ENCODE assay signal across 21 cellular contexts in the genomic region with DNA sequence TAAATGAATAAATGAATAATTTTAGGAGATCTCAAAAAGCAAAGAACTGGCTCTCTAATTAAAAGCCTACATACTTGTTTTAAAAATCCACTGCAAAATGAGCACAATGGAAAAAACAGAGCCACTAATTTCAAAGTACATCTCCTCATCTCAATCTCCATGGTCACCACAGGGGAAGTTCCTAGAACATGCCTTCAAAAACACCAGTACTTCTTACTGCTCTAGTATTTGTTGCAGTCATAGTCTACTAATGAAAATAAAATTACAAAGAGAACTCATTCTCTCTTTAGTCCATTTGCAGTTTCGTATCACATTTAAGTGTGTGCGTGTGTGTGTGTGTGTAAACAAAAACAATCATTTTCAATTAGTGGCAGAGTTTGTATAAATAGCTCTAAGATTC. TPM values are rescaled to one million over a fixed set of nuclear protein-coding genes. Genes with fewer than 3 reads are reported as not detected.
DNase-seq lines count a peak whose midpoint lies in the region; ATAC-seq and TF ChIP-seq lines count a peak whose summit lies in the region.
"Had no signal": no experiment of that assay in that cellular context is flagged by ENCODE, and none has a peak within 500 bp of the region (broad histone marks: within the 10 kb centered on the region; RNA-seq: fewer than 3 reads in every experiment).

No MANE protein-coding gene starts in this region.

- no peak overlapping the region for H4K91ac ChIP-seq in neuronal stem cell (ENCODE audit: low read depth, low read length, poor library complexity)

- H3K27me3 Mint-ChIP-seq in natural killer cell (ENCODE audit: low read depth in 2 of 2) = no peaks in the 10 kb centered on the region
- no peaks in the 10 kb centered on the region for H3K27me3 Mint-ChIP-seq in natural killer cell treated with Interleukin-12 subunit alpha and Interleukin-12 subunit beta and Interleukin-15 and Interleukin-18, amount 100 ng/mL, for 72 hours
- H3K27me3 Mint-ChIP-seq in endothelial cell (ENCODE audit: unreplicated experiment) = no peaks in the 10 kb centered on the region
- H3K27me3 Mint-ChIP-seq: activated CD4-positive, alpha-beta T cell treated with anti-CD3 and anti-CD28 coated beads, Interleukin-2, amount 10 ng/mL, durations not matched to agents 7 days and 5 days; activated naive CD4-positive, alpha-beta T cell treated with anti-CD3 and anti-CD28 coated beads, Interleukin-2, amount 10 ng/mL, durations not matched to agents 7 days and 5 days; CD4-positive, CD25-positive, alpha-beta regulatory T cell; dendritic cell treated with granulocyte-macrophage colony-stimulating factor and Interleukin-4, amounts not matched to agents 40 ng/mL and 50 ng/mL, for 4 days had no signal

- no peak overlapping the region for H3K23ac ChIP-seq in neuronal stem cell (ENCODE audit: low read depth, low read length, poor library complexity)

- no peaks in the 10 kb centered on the region for H3K9me3 ChIP-seq in thoracic aorta
- H3K9me3 ChIP-seq in neuronal stem cell (replicated peaks in 1 of 2; ENCODE audit: control insufficient read depth in 2 of 2, insufficient read depth in 1 of 2, low read depth in 1 of 2, low read length in 2 of 2) = no peaks in the 10 kb centered on the region
- H3K9me3 ChIP-seq: body of pancreas, psoas muscle had no signal

- in situ Hi-C loops in brain microvascular endothelial cell (cut with HindIII; ENCODE audit: low pct_ligation_motif_present, low sequenced_read_pairs) = no loop called here

- H3K36me3 Mint-ChIP-seq in natural killer cell = no peaks in the 10 kb centered on the region
- no peaks in the 10 kb centered on the region for H3K36me3 Mint-ChIP-seq in natural killer cell treated with Interleukin-12 subunit alpha and Interleukin-12 subunit beta and Interleukin-15 and Interleukin-18, amount 100 ng/mL, for 72 hours
- H3K36me3 Mint-ChIP-seq in endothelial cell (ENCODE audit: low read depth, unreplicated experiment) = no peaks in the 10 kb centered on the region

- intact Hi-C loops in natural killer cell (cut with micrococcal nuclease) = no loop called here

- peak overlapping the region; percentile 21 to 80 for H3K27ac Mint-ChIP-seq in natural killer cell
- peak overlapping the region in 1 of 2 donors; percentile 31 for H3K27ac Mint-ChIP-seq in natural killer cell treated with Interleukin-12 subunit alpha and Interleukin-12 subunit beta and Interleukin-15 and Interleukin-18, amount 100 ng/mL, for 72 hours
- H3K27ac Mint-ChIP-seq in endothelial cell (ENCODE audit: unreplicated experiment) = peak overlapping the region; percentile 96
- H3K27ac Mint-ChIP-seq: activated CD4-positive, alpha-beta T cell treated with anti-CD3 and anti-CD28 coated beads, Interleukin-2, amount 10 ng/mL, durations not matched to agents 7 days and 5 days; activated naive CD4-positive, alpha-beta T cell treated with anti-CD3 and anti-CD28 coated beads, Interleukin-2, amount 10 ng/mL, durations not matched to agents 7 days and 5 days had no signal

- H3K4me1 ChIP-seq in thoracic aorta (ENCODE audit: control insufficient read depth in 1 of 2, low read depth in 2 of 2) = peaks cover 33 to 34% of the 10 kb centered on the region in 2 donors
- peaks cover 0 to 3% of the 10 kb centered on the region in 2 donors for H3K4me1 ChIP-seq in neuronal stem cell (ENCODE audit: control insufficient read depth in 2 of 2, insufficient read depth in 1 of 2, low read depth in 1 of 2, low read length in 2 of 2)

- peak overlapping the region; percentile 8 to 56 for H3K27ac ChIP-seq in thoracic aorta
- H3K27ac ChIP-seq in brain microvascular endothelial cell = no peak overlapping the region
- H3K27ac ChIP-seq in neuronal stem cell (replicated peaks; ENCODE audit: low read length) = no peak overlapping the region
- H3K27ac ChIP-seq: body of pancreas, psoas muscle had no signal

- no peak overlapping the region for H3K9ac ChIP-seq in neuronal stem cell (ENCODE audit: low read depth, low read length, poor library complexity)

- H3K4me3 Mint-ChIP-seq in natural killer cell (no peak overlapping the region), endothelial cell (ENCODE audit: unreplicated experiment) (peak overlapping the region; percentile 19)
- no peak overlapping the region for H3K4me3 Mint-ChIP-seq in natural killer cell treated with Interleukin-12 subunit alpha and Interleukin-12 subunit beta and Interleukin-15 and Interleukin-18, amount 100 ng/mL, for 72 hours
- H3K4me3 Mint-ChIP-seq: activated CD4-positive, alpha-beta T cell treated with anti-CD3 and anti-CD28 coated beads, Interleukin-2, amount 10 ng/mL, durations not matched to agents 7 days and 5 days; activated naive CD4-positive, alpha-beta T cell treated with anti-CD3 and anti-CD28 coated beads, Interleukin-2, amount 10 ng/mL, durations not matched to agents 7 days and 5 days; CD4-positive, CD25-positive, alpha-beta regulatory T cell; dendritic cell treated with granulocyte-macrophage colony-stimulating factor and Interleukin-4, amounts not matched to agents 40 ng/mL and 50 ng/mL, for 4 days had no signal

- no peak overlapping the region for H3K14ac ChIP-seq in neuronal stem cell (ENCODE audit: low read length)

- H2AFZ ChIP-seq in neuronal stem cell (ENCODE audit: low read length) = no peak overlapping the region

- H3K4me1 Mint-ChIP-seq in natural killer cell (peaks cover 22 to 33% of the 10 kb centered on the region in 2 donors), endothelial cell (ENCODE audit: unreplicated experiment) (peaks cover 49% of the 10 kb centered on the region)
- peaks cover 7 to 9% of the 10 kb centered on the region in 2 donors for H3K4me1 Mint-ChIP-seq in natural killer cell treated with Interleukin-12 subunit alpha and Interleukin-12 subunit beta and Interleukin-15 and Interleukin-18, amount 100 ng/mL, for 72 hours (ENCODE audit: low read depth in 2 of 2)
- H3K4me1 Mint-ChIP-seq: activated CD4-positive, alpha-beta T cell treated with anti-CD3 and anti-CD28 coated beads, Interleukin-2, amount 10 ng/mL, durations not matched to agents 7 days and 5 days had no signal

- no peak overlapping the region for H2BK12ac ChIP-seq in neuronal stem cell (ENCODE audit: low read length)

- no peaks in the 10 kb centered on the region for H3K9me3 Mint-ChIP-seq in natural killer cell
- no peaks in the 10 kb centered on the region for H3K9me3 Mint-ChIP-seq in natural killer cell treated with Interleukin-12 subunit alpha and Interleukin-12 subunit beta and Interleukin-15 and Interleukin-18, amount 100 ng/mL, for 72 hours
- H3K9me3 Mint-ChIP-seq in endothelial cell (ENCODE audit: unreplicated experiment) = no peaks in the 10 kb centered on the region
- H3K9me3 Mint-ChIP-seq: activated CD4-positive, alpha-beta T cell treated with anti-CD3 and anti-CD28 coated beads, Interleukin-2, amount 10 ng/mL, durations not matched to agents 7 days and 5 days; activated naive CD4-positive, alpha-beta T cell treated with anti-CD3 and anti-CD28 coated beads, Interleukin-2, amount 10 ng/mL, durations not matched to agents 7 days and 5 days; CD4-positive, CD25-positive, alpha-beta regulatory T cell; dendritic cell treated with granulocyte-macrophage colony-stimulating factor and Interleukin-4, amounts not matched to agents 40 ng/mL and 50 ng/mL, for 4 days had no signal

- DNase-seq in natural killer cell (no peak), NB4 (ENCODE audit: low read depth) (peak; percentile 11), endothelial cell (ENCODE audit: low spot score) (no peak), thoracic aorta (ENCODE audit: low spot score) (no peak), brain microvascular endothelial cell (no peak), neuronal stem cell (ENCODE audit: low spot score) (no peak), NCI-H524 treated with DMSO at 0.1 percent for 48 hours (lab: John Stamatoyannopoulos, UW) (no peak)
- no peak for DNase-seq in natural killer cell treated with Interleukin-12 subunit alpha and Interleukin-12 subunit beta and Interleukin-15 and Interleukin-18, amount 100 ng/mL, for 72 hours (ENCODE audit: low spot score)
- DNase-seq: activated CD4-positive, alpha-beta T cell treated with anti-CD3 and anti-CD28 coated beads, Interleukin-2, amount 10 ng/mL, durations not matched to agents 7 days and 5 days; activated naive CD4-positive, alpha-beta T cell treated with anti-CD3 and anti-CD28 coated beads, Interleukin-2, amount 10 ng/mL, durations not matched to agents 7 days and 5 days; body of pancreas; hypothalamus; mesendoderm; NCI-H2029; NCI-H446; NK-92 treated with Interleukin-12 subunit alpha and Interleukin-12 subunit beta, amount 100 ng/mL, for 24 hours; psoas muscle; stimulated activated CD4-positive, alpha-beta T cell treated with anti-CD3 and anti-CD28 coated beads, Interleukin-4, amount 100 ng/mL, for 24 hours had no signal

- H3K36me3 ChIP-seq in thoracic aorta = no peaks in the 10 kb centered on the region
- H3K36me3 ChIP-seq in brain microvascular endothelial cell (replicated peaks) = no peaks in the 10 kb centered on the region
- peaks cover 0 to 68% of the 10 kb centered on the region in 2 donors for H3K36me3 ChIP-seq in neuronal stem cell (replicated peaks in 1 of 2; ENCODE audit: control insufficient read depth in 2 of 2, insufficient read depth in 2 of 2, low read length in 2 of 2)

- ATAC-seq in natural killer cell (no peak), thoracic aorta (ENCODE audit: insufficient number of reproducible peaks, low FRiP score, low read depth) (no peak)
- no peak for ATAC-seq in natural killer cell treated with Interleukin-12 subunit alpha and Interleukin-12 subunit beta and Interleukin-15 and Interleukin-18, amount 100 ng/mL, for 72 hours
- ATAC-seq: body of pancreas, psoas muscle had no signal

- H3K4ac ChIP-seq in neuronal stem cell (ENCODE audit: low read length) = no peak overlapping the region

- H3K4me3 ChIP-seq in NB4 (ENCODE audit: low read depth, low read length) (no peak overlapping the region), thoracic aorta (no peak overlapping the region), brain microvascular endothelial cell (ENCODE audit: low read depth, low read length) (no peak overlapping the region), neuronal stem cell (ENCODE audit: low read length in 2 of 2) (no peak overlapping the region)
- H3K4me3 ChIP-seq: body of pancreas, psoas muscle, smooth muscle cell had no signal

- WGBS in neuronal stem cell (ENCODE audit: extremely low coverage in 2 of 2, insufficient read length in 2 of 2, insufficient replicate concordance in 1 of 2), 2 donors = no CpG with 5 or more reads among the region's 2 CpGs

- H2BK15ac ChIP-seq in neuronal stem cell (ENCODE audit: low read length) = no peak overlapping the region

- H2BK5ac ChIP-seq in neuronal stem cell (ENCODE audit: low read length) = no peak overlapping the region

- no peak overlapping the region for H2AK5ac ChIP-seq in neuronal stem cell (ENCODE audit: low read depth, low read length)

- H4K8ac ChIP-seq in neuronal stem cell (ENCODE audit: low read depth, low read length) = no peak overlapping the region

- H3K27me3 ChIP-seq in thoracic aorta (replicated peaks; ENCODE audit: insufficient read depth) (no peaks in the 10 kb centered on the region), brain microvascular endothelial cell (replicated peaks) (no peaks in the 10 kb centered on the region), neuronal stem cell (ENCODE audit: control insufficient read depth in 3 of 3, insufficient read depth in 3 of 3, low read depth in 1 of 3, low read length in 3 of 3) (no peaks in the 10 kb centered on the region)
- H3K27me3 ChIP-seq: body of pancreas had no signal

- H3K4me2 ChIP-seq in neuronal stem cell (ENCODE audit: insufficient read depth, low read length, poor library complexity, severe bottlenecking) = no peak overlapping the region
- H3K4me2 ChIP-seq: smooth muscle cell had no signal

- H2BK120ac ChIP-seq in neuronal stem cell (ENCODE audit: low read depth, low read length) = no peak overlapping the region

- TF ChIP-seq CTCF in natural killer cell (IDR thresholded peaks at IDR 0.05) (no peak), NB4 (IDR thresholded peaks at IDR 0.05; ENCODE audit: low read depth, low read length) (no peak), endothelial cell (IDR thresholded peaks at IDR 0.05; ENCODE audit: unreplicated experiment) (no peak), thoracic aorta (IDR thresholded peaks at IDR 0.05) (no peak), brain microvascular endothelial cell (IDR thresholded peaks at IDR 0.05; ENCODE audit: low read depth, low read length, missing control alignments) (no peak)

- no peaks in the 10 kb centered on the region for H3K79me1 ChIP-seq in neuronal stem cell (ENCODE audit: low read depth, low read length)

- no peak for TF ChIP-seq POLR2A in NB4 (IDR thresholded peaks at IDR 0.05; ENCODE audit: extremely low read depth, insufficient read length)

- H3K18ac ChIP-seq in neuronal stem cell (ENCODE audit: low read length) = no peak overlapping the region

RNA-seq across cellular contexts. Expression of a gene that starts 54.0 kb away (rescaled TPM):
- total RNA-seq in natural killer cell = 10 to 100 TPM; 68.2 to 82.3 (median 69.1) TPM
- total RNA-seq in natural killer cell treated with Interleukin-12 subunit alpha and Interleukin-12 subunit beta and Interleukin-15 and Interleukin-18, amount 100 ng/mL, for 72 hours = 10 to 100 TPM; 25.7 to 37.3 TPM
- total RNA-seq in endothelial cell (ENCODE audit: unreplicated experiment) = 84.6 TPM
- total RNA-seq in thoracic aorta = 100 to 1,000 TPM in 1 of 2 donors, 10 to 100 TPM in 1; 51.3 to 109 TPM
- 31.2 TPM for polyA plus RNA-seq in neuronal stem cell (2013, experiment 1 of 2)
- 32.8 TPM for polyA plus RNA-seq in neuronal stem cell (2013, experiment 2 of 2)

Comparison
In these comparisons a context has a peak if more than half of its experiments do, and no peak if none do; other contexts are left out.
1. H3K27ac ChIP-seq: peak in thoracic aorta (2 of 2); none in brain microvascular endothelial cell (single experiment) and neuronal stem cell (single experiment).